Comparison of ENCODE assay signal across 1 cellular context in genomic region chr22:25362883-25363240, GRCh38.
TF ChIP-seq lines count a peak whose summit lies in the region.

No MANE protein-coding gene starts in this region.

TF ChIP-seq in IMR-90, 13 proteins besides CTCF, POLR2A, EP300 and RAD21 (continued from another document):
- TF ChIP-seq MXI1 (IDR thresholded peaks at IDR 0.05; ENCODE audit: borderline replicate concordance, low read depth, low read length), result no peak
